In the genomic region with DNA sequence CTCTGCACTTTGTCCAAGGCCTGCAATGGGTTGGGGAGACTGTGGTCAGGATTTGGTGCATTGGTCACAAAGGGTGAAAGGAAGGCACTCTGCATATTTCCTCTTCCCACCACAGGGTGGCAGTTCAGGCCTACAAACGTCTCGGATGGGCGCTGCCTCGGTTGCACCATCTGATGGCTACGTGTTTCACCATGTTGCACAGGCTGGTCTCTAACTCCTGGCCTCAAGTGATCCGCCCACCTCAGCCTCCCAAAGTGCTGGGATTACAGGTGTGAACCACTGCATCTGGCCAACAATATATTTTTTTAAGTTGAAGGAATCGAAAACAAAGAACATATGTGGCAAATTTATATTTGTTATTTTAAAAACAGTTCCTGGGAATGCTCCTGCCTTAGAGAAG, we compare ENCODE assay signal across 8 cellular contexts. TPM values are rescaled to one million over a fixed set of nuclear protein-coding genes. Genes with fewer than 3 reads are reported as not detected.
DNase-seq lines count a peak whose midpoint lies in the region; ATAC-seq and TF ChIP-seq lines count a peak whose summit lies in the region.

No MANE protein-coding gene starts in this region.

- no peak overlapping the region for H3K27ac ChIP-seq in PC-3 (ENCODE audit: low read length)
- no peak overlapping the region for H3K27ac ChIP-seq in neutrophil

- ATAC-seq in PC-3, result peak; percentile 89
- ATAC-seq in HG02623 (IDR thresholded peaks at IDR 0.05; ENCODE audit: unreplicated experiment), result no peak

- H3K9me2 ChIP-seq in PC-3 (replicated peaks; ENCODE audit: low read length), result no peaks in the 10 kb centered on the region

- H3K36me3 ChIP-seq in PC-3 (ENCODE audit: low read depth, low read length) (no peaks in the 10 kb centered on the region), neutrophil (no peaks in the 10 kb centered on the region)

- POLR2A ChIA-PET in PC-3 (lab: Charles Lee; ENCODE audit: unreplicated experiment), result no interaction called here

- no peaks in the 10 kb centered on the region for H3K9me3 ChIP-seq in PC-3 (ENCODE audit: low read length)
- H3K9me3 ChIP-seq in neutrophil, result no peaks in the 10 kb centered on the region

- no peaks in the 10 kb centered on the region for H3K79me2 ChIP-seq in PC-3 (ENCODE audit: low read length)

- intact Hi-C loops in PC-3 (cut with micrococcal nuclease), result loop anchor here (1.0 to 10.0 kb wide), 3 partner anchors 63 to 281 kb away; partner anchors contain the start of genes AQP5 and ASIC1
- intact Hi-C loops in activated T-helper 1 cell treated with anti-CD3 and anti-CD28 coated beads, Interleukin-12 subunit alpha, Interleukin-12 subunit beta, Interleukin-2, Interleukin-4 antibody, amounts not matched to agents 30 ng/mL and 10 ng/mL and 1 ng/mL, durations not matched to agents 14 hours and 24 hours and 36 hours (cut with micrococcal nuclease), result loop anchor here (1.0 to 5.0 kb wide), 4 partner anchors 52 to 191 kb away; partner anchors contain the start of gene NCKAP5L

- no peaks in the 10 kb centered on the region for H3K4me1 ChIP-seq in PC-3 (ENCODE audit: insufficient read depth, low read length)
- H3K4me1 ChIP-seq in neutrophil (ENCODE audit: control insufficient read depth in 1 of 2, insufficient read depth in 1 of 2, low read depth in 1 of 2, low read length in 1 of 2), result peaks cover 12 to 14% of the 10 kb centered on the region in 2 experiments

- peak; percentile 91 for TF ChIP-seq CTCF in PC-3 (conservative IDR thresholded peaks at IDR 0.05; ENCODE audit: low read depth, low read length)
- TF ChIP-seq CTCF in neutrophil (IDR thresholded peaks at IDR 0.05), result peak; percentile 74
- TF ChIP-seq CTCF in type B pancreatic cell (conservative IDR thresholded peaks at IDR 0.05), result peak; percentile 87

- H3K4me3 Mint-ChIP-seq in activated T-helper 1 cell treated with anti-CD3 and anti-CD28 coated beads, Interleukin-12 subunit alpha, Interleukin-12 subunit beta, Interleukin-2, Interleukin-4 antibody, amounts not matched to agents 30 ng/mL and 10 ng/mL and 1 ng/mL, durations not matched to agents 14 hours and 24 hours and 36 hours, result no peak overlapping the region
- H3K4me3 Mint-ChIP-seq in type B pancreatic cell, result no peak overlapping the region

- H3K36me3 Mint-ChIP-seq in activated T-helper 1 cell treated with anti-CD3 and anti-CD28 coated beads, Interleukin-12 subunit alpha, Interleukin-12 subunit beta, Interleukin-2, Interleukin-4 antibody, amounts not matched to agents 30 ng/mL and 10 ng/mL and 1 ng/mL, durations not matched to agents 14 hours and 24 hours and 36 hours (ENCODE audit: low read depth), result no peaks in the 10 kb centered on the region
- H3K36me3 Mint-ChIP-seq in type B pancreatic cell, result no peaks in the 10 kb centered on the region

- H3K4me3 ChIP-seq in PC-3 (ENCODE audit: low read length) (no peak overlapping the region), neutrophil (ENCODE audit: low read depth in 1 of 2, low read length in 1 of 2) (no peak overlapping the region)

- no peaks in the 10 kb centered on the region for H3K9me3 Mint-ChIP-seq in activated T-helper 1 cell treated with anti-CD3 and anti-CD28 coated beads, Interleukin-12 subunit alpha, Interleukin-12 subunit beta, Interleukin-2, Interleukin-4 antibody, amounts not matched to agents 30 ng/mL and 10 ng/mL and 1 ng/mL, durations not matched to agents 14 hours and 24 hours and 36 hours
- H3K9me3 Mint-ChIP-seq in type B pancreatic cell, result no peaks in the 10 kb centered on the region

- peaks cover 18% of the 10 kb centered on the region for H3K27me3 Mint-ChIP-seq in activated T-helper 1 cell treated with anti-CD3 and anti-CD28 coated beads, Interleukin-12 subunit alpha, Interleukin-12 subunit beta, Interleukin-2, Interleukin-4 antibody, amounts not matched to agents 30 ng/mL and 10 ng/mL and 1 ng/mL, durations not matched to agents 14 hours and 24 hours and 36 hours (ENCODE audit: insufficient read depth)
- H3K27me3 Mint-ChIP-seq in type B pancreatic cell, result peaks cover 16% of the 10 kb centered on the region

- no peak overlapping the region for H3K9ac ChIP-seq in PC-3 (ENCODE audit: low read length)

- H3K4me1 Mint-ChIP-seq in activated T-helper 1 cell treated with anti-CD3 and anti-CD28 coated beads, Interleukin-12 subunit alpha, Interleukin-12 subunit beta, Interleukin-2, Interleukin-4 antibody, amounts not matched to agents 30 ng/mL and 10 ng/mL and 1 ng/mL, durations not matched to agents 14 hours and 24 hours and 36 hours (ENCODE audit: low read depth), result peaks cover 19% of the 10 kb centered on the region
- H3K4me1 Mint-ChIP-seq in type B pancreatic cell (ENCODE audit: unreplicated experiment), result peaks cover 10% of the 10 kb centered on the region

- peak overlapping the region; percentile 35; the same call in 1 of the 2 replicates for H3K4me2 ChIP-seq in PC-3 (ENCODE audit: low read length)

- CTCF ChIA-PET in PC-3 (lab: Charles Lee), result no interaction called here

- no peak overlapping the region for H3K27ac Mint-ChIP-seq in activated T-helper 1 cell treated with anti-CD3 and anti-CD28 coated beads, Interleukin-12 subunit alpha, Interleukin-12 subunit beta, Interleukin-2, Interleukin-4 antibody, amounts not matched to agents 30 ng/mL and 10 ng/mL and 1 ng/mL, durations not matched to agents 14 hours and 24 hours and 36 hours
- peak overlapping the region; percentile 40 for H3K27ac Mint-ChIP-seq in type B pancreatic cell

- H3K27me3 ChIP-seq in PC-3 (ENCODE audit: low read length), result no peaks in the 10 kb centered on the region
- peaks cover 8% of the 10 kb centered on the region for H3K27me3 ChIP-seq in neutrophil

- H2AFZ ChIP-seq in PC-3 (ENCODE audit: low read length), result peak overlapping the region; percentile 74

- DNase-seq in GDM1 (lab: John Stamatoyannopoulos, UW), result peak; percentile 26
- DNase-seq in HT1080 (ENCODE audit: low read depth), result peak; percentile 61
- peak; percentile 76 for DNase-seq in PC-3
- peak; percentile 37 for DNase-seq in activated T-helper 1 cell treated with anti-CD3 and anti-CD28 coated beads, Interleukin-12 subunit alpha, Interleukin-12 subunit beta, Interleukin-2, Interleukin-4 antibody, amounts not matched to agents 30 ng/mL and 10 ng/mL and 1 ng/mL, durations not matched to agents 14 hours and 24 hours and 36 hours (ENCODE audit: low spot score)
- DNase-seq in fibroblast of the conjunctiva (ENCODE audit: low read depth), result peak; percentile 85
- DNase-seq in type B pancreatic cell (ENCODE audit: extremely low spot score, unreplicated experiment), result no peak

- no TSS peak for BruUV-seq in PC-3 (replicated peaks; lab: Mats Ljungman, UMichigan)

- H3F3A ChIP-seq in PC-3 (ENCODE audit: low read length, unreplicated experiment), result no peaks in the 10 kb centered on the region

- no peaks in the 10 kb centered on the region for H4K20me1 ChIP-seq in PC-3 (ENCODE audit: low read length)

RNA-seq across cellular contexts. Expression of gene TMBIM6, which starts 35.1 kb away (rescaled TPM):
- 419 and 532 TPM in 2 replicates for total RNA-seq in HT1080 (2014; rRNA removed; shearing (Covaris generic))
- polyA plus RNA-seq in HT1080 (2015; cell fraction: cytosol; rRNA removed), result 719 and 760 TPM in 2 replicates
- 901 and 904 TPM in 2 replicates for polyA plus RNA-seq in HT1080 (2015; cell fraction: nucleus; rRNA removed)
- total RNA-seq in PC-3 (2014; rRNA removed) (396 and 402 TPM in 2 replicates), type B pancreatic cell (ENCODE audit: low replicate concordance) (497 and 686 TPM in 2 replicates)
- total RNA-seq in activated T-helper 1 cell treated with anti-CD3 and anti-CD28 coated beads, Interleukin-12 subunit alpha, Interleukin-12 subunit beta, Interleukin-2, Interleukin-4 antibody, amounts not matched to agents 30 ng/mL and 10 ng/mL and 1 ng/mL, durations not matched to agents 14 hours and 24 hours and 36 hours, result 382 and 393 TPM in 2 replicates

RNA-seq across cellular contexts. Expression of gene NCKAP5L, which starts 51.8 kb away (rescaled TPM):
- 19.6 and 22.2 TPM in 2 replicates for total RNA-seq in HT1080 (2014; rRNA removed; shearing (Covaris generic))
- 13.4 and 14.7 TPM in 2 replicates for polyA plus RNA-seq in HT1080 (2015; cell fraction: cytosol; rRNA removed)
- polyA plus RNA-seq in HT1080 (2015; cell fraction: nucleus; rRNA removed), result 35.8 and 41.4 TPM in 2 replicates
- total RNA-seq in PC-3 (2014; rRNA removed) (13.3 and 14.2 TPM in 2 replicates), type B pancreatic cell (ENCODE audit: low replicate concordance) (9.7 and 28.8 TPM in 2 replicates)
- total RNA-seq in activated T-helper 1 cell treated with anti-CD3 and anti-CD28 coated beads, Interleukin-12 subunit alpha, Interleukin-12 subunit beta, Interleukin-2, Interleukin-4 antibody, amounts not matched to agents 30 ng/mL and 10 ng/mL and 1 ng/mL, durations not matched to agents 14 hours and 24 hours and 36 hours, result 3.8 TPM in 2 replicates
